ENCODE assay signal across 17 cellular contexts in genomic region chr21:41043008-41043407, GRCh38.
DNase-seq lines count a peak whose midpoint lies in the region; ATAC-seq and TF ChIP-seq lines count a peak whose summit lies in the region.
"Had no signal": no experiment of that assay in that cellular context is flagged by ENCODE, and none has a peak within 500 bp of the region (broad histone marks: within the 10 kb centered on the region; RNA-seq: fewer than 3 reads in every experiment).

No MANE protein-coding gene starts in this region.

- no TSS peak for BruUV-seq in Panc1 (replicated peaks; lab: Mats Ljungman, UMichigan)

- peaks cover 0 to 6% (median 2%) of the 10 kb centered on the region in 4 donors for H3K4me1 Mint-ChIP-seq in naive thymus-derived CD8-positive, alpha-beta T cell
- H3K4me1 Mint-ChIP-seq: CD14-positive monocyte had no signal

- POLR2A ChIA-PET in Panc1 (lab: Charles Lee): no interaction called here
- POLR2A ChIA-PET in naive thymus-derived CD8-positive, alpha-beta T cell (lab: Charles Lee): no interaction called here

- H3K27ac ChIP-seq in Panc1 (ENCODE audit: low read length): no peak overlapping the region
- H3K27ac ChIP-seq: psoas muscle, SJSA1, transverse colon had no signal

- no peaks in the 10 kb centered on the region for H3K4me1 ChIP-seq in Panc1 (ENCODE audit: control insufficient read depth, insufficient read depth, low read length)
- H3K4me1 ChIP-seq: psoas muscle, SJSA1, transverse colon had no signal

- in situ Hi-C loops in Panc1 (cut with HindIII; ENCODE audit: low pct_unique_long_range_greater_than_20kb, low sequenced_read_pairs): no loop called here

- CTCF ChIA-PET in Panc1 (lab: Charles Lee): no interaction called here

- no peak overlapping the region for H3K27ac Mint-ChIP-seq in naive thymus-derived CD8-positive, alpha-beta T cell
- H3K27ac Mint-ChIP-seq: CD14-positive monocyte had no signal

- TF ChIP-seq CTCF in GM12872 (IDR thresholded peaks at IDR 0.05; ENCODE audit: insufficient read depth, low read depth, low read length) (0 out of 3 replicates have a peak, but pooled peaks have one; percentile 2), Panc1 (IDR thresholded peaks at IDR 0.05) (peak; percentile 31)

- DNase-seq in AG08395 (ENCODE audit: low spot score): peak; percentile 12
- DNase-seq in Panc1 (ENCODE audit: low read depth, low spot score): no peak
- DNase-seq in left lobe of liver (ENCODE audit: low spot score): no peak
- DNase-seq in naive thymus-derived CD8-positive, alpha-beta T cell: no peak
- DNase-seq in activated T-cell treated with anti-CD3 and anti-CD28 coated beads, Interleukin-2, amount 50 U/mL, for 48 hours: no peak
- DNase-seq: activated CD8-positive, alpha-beta memory T cell treated with anti-CD3 and anti-CD28 coated beads for 24 hours; activated gamma-delta T cell treated with Interleukin-2 at 50 U/mL for 16 hours; islet precursor cell; NCI-H187; NCI-H774; psoas muscle; stimulated activated CD4-positive, alpha-beta T cell treated with anti-CD3 and anti-CD28 coated beads, Interleukin-2, amount 100 ng/mL, for 24 hours; transverse colon had no signal

- peaks cover 3% of the 10 kb centered on the region; the same call in 1 of the 2 replicates for H3K27me3 ChIP-seq in Panc1 (ENCODE audit: control insufficient read depth, insufficient read depth, low read length)
- H3K27me3 ChIP-seq: SJSA1 had no signal

- intact Hi-C loops in Panc1 (cut with micrococcal nuclease; ENCODE audit: unreplicated experiment): no loop called here

- H3K4me3 Mint-ChIP-seq in naive thymus-derived CD8-positive, alpha-beta T cell: no peak overlapping the region
- H3K4me3 Mint-ChIP-seq: CD14-positive monocyte had no signal

- no peaks in the 10 kb centered on the region for H3K36me3 Mint-ChIP-seq in naive thymus-derived CD8-positive, alpha-beta T cell
- H3K36me3 Mint-ChIP-seq: CD14-positive monocyte had no signal

- no peaks in the 10 kb centered on the region for H3K9me3 ChIP-seq in Panc1 (ENCODE audit: control insufficient read depth, insufficient read depth, low read depth, low read length)
- H3K9me3 ChIP-seq: psoas muscle, SJSA1, transverse colon had no signal

- H3K36me3 ChIP-seq in Panc1 (ENCODE audit: control insufficient read depth, insufficient read depth, low read length): no peaks in the 10 kb centered on the region
- H3K36me3 ChIP-seq: SJSA1, transverse colon had no signal

- ATAC-seq in Panc1 (no peak), left lobe of liver (peak; percentile 26), GM18868 (IDR thresholded peaks at IDR 0.05; ENCODE audit: unreplicated experiment) (no peak)
- no peak for ATAC-seq in naive thymus-derived CD8-positive, alpha-beta T cell
- ATAC-seq: psoas muscle had no signal

- H3K4me3 ChIP-seq in Panc1 (ENCODE audit: low read depth in 2 of 2, low read length in 2 of 2): no peak overlapping the region
- H3K4me3 ChIP-seq: psoas muscle, SJSA1, transverse colon had no signal

- peaks cover 5 to 26% (median 12%) of the 10 kb centered on the region in 5 donors for H3K27me3 Mint-ChIP-seq in naive thymus-derived CD8-positive, alpha-beta T cell

- no peaks in the 10 kb centered on the region for H3K9me3 Mint-ChIP-seq in naive thymus-derived CD8-positive, alpha-beta T cell
